In the genomic region with DNA sequence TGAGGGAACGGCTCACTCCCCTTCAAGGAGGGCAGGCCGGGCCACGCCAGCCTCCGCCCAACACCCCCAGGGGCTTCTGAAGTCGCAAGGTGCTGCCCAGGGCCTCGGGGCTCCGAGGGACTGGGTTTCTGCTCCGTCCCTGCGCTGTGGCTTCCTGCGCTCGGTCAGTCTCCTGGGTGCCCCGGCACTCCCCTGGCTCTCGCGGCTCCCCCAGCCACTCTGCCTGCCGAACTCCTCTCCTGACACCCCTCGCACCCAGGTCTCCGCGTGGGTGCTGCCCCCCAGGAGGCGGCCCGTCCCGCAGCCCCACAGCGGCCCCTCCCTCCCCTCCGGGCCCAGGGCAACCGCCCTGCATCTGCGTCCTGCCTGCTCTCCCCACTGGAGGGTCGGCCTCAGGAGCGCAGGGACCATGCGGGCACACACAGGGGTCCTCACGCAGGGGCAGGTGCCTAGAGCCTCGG, we compare ENCODE assay signal across 12 cellular contexts.
DNase-seq lines count a peak whose midpoint lies in the region; ATAC-seq and TF ChIP-seq lines count a peak whose summit lies in the region.
"Had no signal": no experiment of that assay in that cellular context is flagged by ENCODE, and none has a peak within 500 bp of the region (broad histone marks: within the 10 kb centered on the region; RNA-seq: fewer than 3 reads in every experiment).

No MANE protein-coding gene starts in this region.

- H3K4me1 ChIP-seq in lower lobe of right lung (peaks cover 18% of the 10 kb centered on the region), spleen (peaks cover 0 to 7% (median 0%) of the 10 kb centered on the region in 6 donors), trophoblast cell (ENCODE audit: control insufficient read depth in 1 of 2, insufficient read depth in 2 of 2, low read length in 2 of 2) (peaks cover 6% of the 10 kb centered on the region in 2 experiments), SJCRH30 (no peaks in the 10 kb centered on the region)

- no peak overlapping the region for H2BK120ac ChIP-seq in trophoblast cell (ENCODE audit: insufficient read depth, low read length, poor library complexity)

- H3K4me1 Mint-ChIP-seq in stimulated activated naive CD8-positive, alpha-beta T cell treated with anti-CD3 and anti-CD28 coated beads, Interleukin-15, amount 100 ng/mL, for 72 hours, result no peaks in the 10 kb centered on the region

- H4K8ac ChIP-seq in trophoblast cell (ENCODE audit: low read depth, low read length), result no peak overlapping the region

- no peak overlapping the region for H4K91ac ChIP-seq in trophoblast cell (ENCODE audit: low read depth, low read length)

- H2AFZ ChIP-seq in trophoblast cell (ENCODE audit: insufficient read depth, low read length, poor library complexity), result no peak overlapping the region

- H3K36me3 ChIP-seq in lower lobe of right lung (peaks cover 31% of the 10 kb centered on the region), spleen (peaks cover 0 to 39% (median under 1%) of the 10 kb centered on the region in 6 donors), trophoblast cell (ENCODE audit: control insufficient read depth in 1 of 2, insufficient read depth in 2 of 2, low read length in 2 of 2) (peaks cover 18 to 31% of the 10 kb centered on the region in 2 experiments), SJCRH30 (peaks cover 3% of the 10 kb centered on the region; the same call in 1 of the 2 replicates)

- H2AK5ac ChIP-seq in trophoblast cell (ENCODE audit: low read length), result no peak overlapping the region

- WGBS in spleen, 5 donors, result 89 to 95% (median 93%) methylated on average over 21 to 30 of the region's 30 CpGs
- no CpG with 5 or more reads among the region's 30 CpGs for WGBS in trophoblast cell (ENCODE audit: extremely low coverage, insufficient coverage, insufficient read length)

- no peak overlapping the region for H3K23ac ChIP-seq in trophoblast cell (ENCODE audit: low read length)

- no peak overlapping the region for H2BK12ac ChIP-seq in trophoblast cell (ENCODE audit: low read length)

- H3K14ac ChIP-seq in trophoblast cell (ENCODE audit: low read length), result no peak overlapping the region

- no peak for DNase-seq in stimulated activated naive CD8-positive, alpha-beta T cell treated with anti-CD3 and anti-CD28 coated beads, Interleukin-15, amount 100 ng/mL, for 72 hours
- no peak for DNase-seq in stimulated activated naive CD8-positive, alpha-beta T cell treated with anti-CD3 and anti-CD28 coated beads, Interleukin-15, Interleukin-2, amounts not matched to agents 100 U/mL and 50 U/mL, for 24 hours
- DNase-seq in lower lobe of right lung (peak; percentile 42), spleen (peak; percentile 72), trophoblast cell (no peak), SJCRH30 (no peak)
- no peak for DNase-seq in activated CD4-positive, alpha-beta T cell treated with anti-CD3 and anti-CD28 coated beads, Interleukin-2, amount 50 U/mL, for 4 hours
- DNase-seq: C1 segment of cervical spinal cord; CD4-positive, alpha-beta T cell; DMS79 had no signal

- no peaks in the 10 kb centered on the region for H3K9me3 Mint-ChIP-seq in stimulated activated naive CD8-positive, alpha-beta T cell treated with anti-CD3 and anti-CD28 coated beads, Interleukin-15, amount 100 ng/mL, for 72 hours
- H3K9me3 Mint-ChIP-seq: CD4-positive, alpha-beta T cell had no signal

- H3K9me3 ChIP-seq in lower lobe of right lung (no peaks in the 10 kb centered on the region), spleen (no peaks in the 10 kb centered on the region), trophoblast cell (ENCODE audit: insufficient read depth, low read depth, low read length) (no peaks in the 10 kb centered on the region), SJCRH30 (replicated peaks) (no peaks in the 10 kb centered on the region)

- no peaks in the 10 kb centered on the region for H3K27me3 Mint-ChIP-seq in stimulated activated naive CD8-positive, alpha-beta T cell treated with anti-CD3 and anti-CD28 coated beads, Interleukin-15, amount 100 ng/mL, for 72 hours
- H3K27me3 Mint-ChIP-seq: CD4-positive, alpha-beta T cell had no signal

- H3K27ac ChIP-seq in lower lobe of right lung (no peak overlapping the region), spleen (no peak overlapping the region), trophoblast cell (ENCODE audit: low read depth, low read length) (no peak overlapping the region), SJCRH30 (no peak overlapping the region)

- TF ChIP-seq CTCF in lower lobe of right lung (IDR thresholded peaks at IDR 0.05) (no peak), spleen (IDR thresholded peaks at IDR 0.05 in 8 of 11, conservative IDR thresholded peaks at IDR 0.05 in 3 of 11) (no peak)

- H3K18ac ChIP-seq in trophoblast cell (ENCODE audit: low read length), result no peak overlapping the region

- H3K4me3 ChIP-seq in lower lobe of right lung (no peak overlapping the region), spleen (no peak overlapping the region), trophoblast cell (ENCODE audit: low read depth, low read length) (no peak overlapping the region), SJCRH30 (no peak overlapping the region)
- H3K4me3 ChIP-seq: GM12878 had no signal

- H3K27ac Mint-ChIP-seq in stimulated activated naive CD8-positive, alpha-beta T cell treated with anti-CD3 and anti-CD28 coated beads, Interleukin-15, amount 100 ng/mL, for 72 hours, result no peak overlapping the region
- H3K27ac Mint-ChIP-seq: B cell; CD4-positive, alpha-beta T cell had no signal

- no peak for TF ChIP-seq POLR2A in spleen (IDR thresholded peaks at IDR 0.05)

- no peak overlapping the region for H2BK5ac ChIP-seq in trophoblast cell (ENCODE audit: low read depth, low read length, poor library complexity)

- H3K4ac ChIP-seq in trophoblast cell (ENCODE audit: low read depth, low read length), result no peak overlapping the region

- H4K12ac ChIP-seq in trophoblast cell (ENCODE audit: low read depth, low read length), result no peak overlapping the region

- no peak overlapping the region for H3K9ac ChIP-seq in trophoblast cell (ENCODE audit: low read length)

- no peak overlapping the region for H3K4me3 Mint-ChIP-seq in stimulated activated naive CD8-positive, alpha-beta T cell treated with anti-CD3 and anti-CD28 coated beads, Interleukin-15, amount 100 ng/mL, for 72 hours
- H3K4me3 Mint-ChIP-seq: B cell; CD4-positive, alpha-beta T cell had no signal

- H3K79me2 ChIP-seq in trophoblast cell (ENCODE audit: control insufficient read depth, insufficient read depth, low read length, poor library complexity), result no peaks in the 10 kb centered on the region

- H3K79me1 ChIP-seq in trophoblast cell (ENCODE audit: low read length), result peaks cover 4% of the 10 kb centered on the region

- no peak overlapping the region for H3K4me2 ChIP-seq in trophoblast cell (ENCODE audit: low read length)

- H3K27me3 ChIP-seq in lower lobe of right lung (ENCODE audit: low read depth) (no peaks in the 10 kb centered on the region), spleen (replicated peaks in 1 of 7) (no peaks in the 10 kb centered on the region), trophoblast cell (ENCODE audit: insufficient read depth, low read length) (no peaks in the 10 kb centered on the region), SJCRH30 (no peaks in the 10 kb centered on the region)

- ATAC-seq in stimulated activated naive CD8-positive, alpha-beta T cell treated with anti-CD3 and anti-CD28 coated beads, Interleukin-15, amount 100 ng/mL, for 72 hours, result peak; percentile 58
- ATAC-seq in stimulated activated naive CD8-positive, alpha-beta T cell treated with anti-CD3 and anti-CD28 coated beads, Interleukin-15, Interleukin-2, amounts not matched to agents 100 U/mL and 50 U/mL, for 24 hours, result no peak
- ATAC-seq in lower lobe of right lung, result no peak
- ATAC-seq: GM12878 had no signal

- intact Hi-C loops in lower lobe of right lung (cut with DNase I), result no loop called here
- intact Hi-C loops in spleen (cut with DNase I; ENCODE audit: low total_unique reads), result no loop called here

Comparison
In these comparisons a context has a peak if more than half of its experiments do, and no peak if none do; other contexts are left out.
1. DNase-seq: peak in lower lobe of right lung (single experiment) and spleen (single experiment); none in stimulated activated naive CD8-positive, alpha-beta T cell treated with anti-CD3 and anti-CD28 coated beads, Interleukin-15, amount 100 ng/mL, for 72 hours (0 of 2), stimulated activated naive CD8-positive, alpha-beta T cell treated with anti-CD3 and anti-CD28 coated beads, Interleukin-15, Interleukin-2, amounts not matched to agents 100 U/mL and 50 U/mL, for 24 hours (single experiment), activated CD4-positive, alpha-beta T cell treated with anti-CD3 and anti-CD28 coated beads, Interleukin-2, amount 50 U/mL, for 4 hours (0 of 2), trophoblast cell (0 of 2) and SJCRH30 (0 of 2).